ENCODE assay signal across 1 cellular context in genomic region chr6:125445054-125445453, GRCh38.
TF ChIP-seq lines count a peak whose summit lies in the region.

No MANE protein-coding gene starts in this region.

TF ChIP-seq in HepG2, 621 proteins besides CTCF, POLR2A, EP300 and RAD21 (continued from another document):
- TF ChIP-seq GLI4 (CRISPR knock-in tag; IDR thresholded peaks at IDR 0.05; ENCODE audit: borderline replicate concordance): no peak
- TF ChIP-seq MLX (CRISPR knock-in tag; IDR thresholded peaks at IDR 0.05): no peak
- TF ChIP-seq HNF4A (CRISPR knock-in tag; IDR thresholded peaks at IDR 0.05): no peak
- TF ChIP-seq NFE2L2 (IDR thresholded peaks at IDR 0.05; ENCODE audit: low read length): no peak
- no peak for TF ChIP-seq DR1 (CRISPR knock-in tag; IDR thresholded peaks at IDR 0.05)
- no peak for TF ChIP-seq ZNF839 (CRISPR knock-in tag; IDR thresholded peaks at IDR 0.05; ENCODE audit: borderline replicate concordance)
- TF ChIP-seq MBNL3 (CRISPR knock-in tag; conservative IDR thresholded peaks at IDR 0.05): no peak
- no peak for TF ChIP-seq CHD4 (IDR thresholded peaks at IDR 0.05; ENCODE audit: borderline replicate concordance, low read length)
